In genomic region chr17:75518983-75519540, GRCh38 we compare ENCODE assay signal across 1 cellular context.
TF ChIP-seq lines count a peak whose summit lies in the region.

No MANE protein-coding gene starts in this region.

TF ChIP-seq in HCT116, 20 proteins besides CTCF, POLR2A, EP300 and RAD21 (continued from another document):
- TF ChIP-seq POLR2AphosphoS5 (IDR thresholded peaks at IDR 0.05; ENCODE audit: low read depth, low read length) (no peak), EGR1 (IDR thresholded peaks at IDR 0.05; ENCODE audit: low read depth) (no peak)
TF ChIP-seq in HCT116: peak in this region for 0.
